ENCODE assay signal across 17 cellular contexts in the genomic region with DNA sequence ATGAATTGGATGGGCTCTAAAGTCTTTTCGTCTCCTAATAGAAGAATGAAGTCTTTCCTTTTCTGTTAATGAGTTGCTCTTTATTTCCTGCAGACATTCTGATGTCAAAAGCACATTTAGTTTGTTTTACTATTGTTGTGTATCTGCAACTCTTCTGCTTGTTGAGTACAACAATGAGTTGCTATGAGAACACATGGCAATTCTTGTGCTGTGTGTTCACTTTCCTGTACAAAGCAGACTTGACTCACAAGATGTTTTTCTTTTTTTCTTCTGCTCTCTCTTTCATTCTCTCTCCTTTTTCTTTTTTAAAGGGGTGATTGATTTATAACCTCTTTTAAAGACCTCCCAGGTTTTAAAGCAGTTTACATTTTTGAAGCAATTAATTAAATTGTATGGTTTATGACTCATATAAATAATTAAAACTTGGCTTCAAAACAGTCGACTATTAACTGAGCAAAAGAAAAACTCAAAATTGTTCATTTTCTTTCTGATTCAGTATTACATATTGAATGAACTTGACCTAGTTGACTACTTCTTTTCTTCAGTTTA. TPM values are rescaled to one million over a fixed set of nuclear protein-coding genes. Genes with fewer than 3 reads are reported as not detected.
DNase-seq lines count a peak whose midpoint lies in the region; ATAC-seq and TF ChIP-seq lines count a peak whose summit lies in the region.
"Had no signal": no experiment of that assay in that cellular context is flagged by ENCODE, and none has a peak within 500 bp of the region (broad histone marks: within the 10 kb centered on the region; RNA-seq: fewer than 3 reads in every experiment).

No MANE protein-coding gene starts in this region.

- 70% methylated on average over 2 of the region's 2 CpGs for WGBS in heart right ventricle, 2 donors

- in situ Hi-C loops in astrocyte of the cerebellum (cut with HindIII; ENCODE audit: low sequenced_read_pairs): no loop called here

- TF ChIP-seq CTCF in astrocyte of the cerebellum (IDR thresholded peaks at IDR 0.05; ENCODE audit: low read depth, low read length, missing control alignments): no peak
- no peak for TF ChIP-seq CTCF in retinal pigment epithelial cell (conservative IDR thresholded peaks at IDR 0.05; ENCODE audit: low read depth, low read length)
- no peak for TF ChIP-seq CTCF in heart right ventricle (IDR thresholded peaks at IDR 0.05)

- ATAC-seq in heart right ventricle: no peak
- ATAC-seq in GM19463 (IDR thresholded peaks at IDR 0.05; ENCODE audit: unreplicated experiment): no peak
- ATAC-seq: activated CD4-positive, alpha-beta T cell treated with anti-CD3 and anti-CD28 coated beads for 36 hours; activated CD8-positive, alpha-beta memory T cell treated with anti-CD3 and anti-CD28 coated beads, Interleukin-2, amount 10 ng/mL, durations not matched to agents 7 days and 5 days; activated T-helper 17 cell treated with anti-CD3 and anti-CD28 coated beads, Interleukin-2, amount 50 U/mL, for 72 hours; GM12878 had no signal

- peaks cover 0 to 8% (median 0%) of the 10 kb centered on the region in 9 donors for H3K4me1 ChIP-seq in heart right ventricle
- H3K4me1 ChIP-seq: BE2C had no signal

- H3K4me3 ChIP-seq in astrocyte of the cerebellum (ENCODE audit: low read depth, low read length): no peak overlapping the region
- no peak overlapping the region for H3K4me3 ChIP-seq in retinal pigment epithelial cell (ENCODE audit: low read length)
- H3K4me3 ChIP-seq in heart right ventricle: no peak overlapping the region
- H3K4me3 ChIP-seq: GM12878, ovary had no signal

- intact Hi-C loops in heart right ventricle (cut with DNase I): no loop called here

- peak; percentile 38 for DNase-seq in HCEC 1CT
- DNase-seq in astrocyte of the cerebellum (ENCODE audit: low read depth): peak; percentile 15
- DNase-seq in fibroblast of peridontal ligament (ENCODE audit: extremely low read depth): peak; percentile 25
- DNase-seq in retinal pigment epithelial cell (ENCODE audit: low read depth): peak; percentile 25
- no peak for DNase-seq in heart right ventricle
- no peak for DNase-seq in NCI-H748 (lab: John Stamatoyannopoulos, UW; ENCODE audit: unreplicated experiment)
- DNase-seq: activated CD4-positive, alpha-beta T cell treated with anti-CD3 and anti-CD28 coated beads for 36 hours; activated CD8-positive, alpha-beta memory T cell treated with anti-CD3 and anti-CD28 coated beads, Interleukin-2, amount 10 ng/mL, durations not matched to agents 7 days and 5 days; BE2C; cerebellar nuclear complex; NCI-H1436 treated with DMSO at 0.1 percent for 48 hours; NCI-H226; ovary; substantia nigra had no signal

- H3K27ac ChIP-seq in heart right ventricle: no peak overlapping the region
- H3K27ac ChIP-seq: ovary had no signal

- H3K27me3 ChIP-seq in heart right ventricle: no peaks in the 10 kb centered on the region
- H3K27me3 ChIP-seq: ovary had no signal

- H3K36me3 ChIP-seq in heart right ventricle: peaks cover 0 to 92% (median 35%) of the 10 kb centered on the region in 9 donors
- H3K36me3 ChIP-seq: BE2C, ovary had no signal

- no peaks in the 10 kb centered on the region for H3K9me3 ChIP-seq in heart right ventricle
- H3K9me3 ChIP-seq: BE2C, ovary had no signal

RNA-seq across cellular contexts. Expression of a gene that starts 31.6 kb away (rescaled TPM):
- 10 to 100 TPM; 42.5 to 57.8 (median 50.1) TPM for total RNA-seq in heart right ventricle
- polyA plus RNA-seq in heart right ventricle: 10 to 100 TPM; 10.5 to 51.1 TPM

RNA-seq across cellular contexts. Expression of a gene that starts 51.5 kb away (rescaled TPM):
- 1 to 10 TPM in 2 of 10 donors, under 1 TPM in 5, not detected in 3; 0.36 to 1.1 (median 0.58) TPM for total RNA-seq in heart right ventricle
- polyA plus RNA-seq in heart right ventricle: under 1 TPM; 0.10 to 0.66 TPM
- total RNA-seq: activated CD8-positive, alpha-beta memory T cell treated with anti-CD3 and anti-CD28 coated beads, Interleukin-2, amount 10 ng/mL, durations not matched to agents 7 days and 5 days; ovary had no signal

Comparison
In these comparisons a context has a peak if more than half of its experiments do, and no peak if none do; other contexts are left out.
1. DNase-seq: peak in HCEC 1CT (single experiment), astrocyte of the cerebellum (single experiment), fibroblast of peridontal ligament (single experiment) and retinal pigment epithelial cell (single experiment); none in heart right ventricle (0 of 2) and NCI-H748 (single experiment).